ENCODE assay signal across 8 cellular contexts in the genomic region with DNA sequence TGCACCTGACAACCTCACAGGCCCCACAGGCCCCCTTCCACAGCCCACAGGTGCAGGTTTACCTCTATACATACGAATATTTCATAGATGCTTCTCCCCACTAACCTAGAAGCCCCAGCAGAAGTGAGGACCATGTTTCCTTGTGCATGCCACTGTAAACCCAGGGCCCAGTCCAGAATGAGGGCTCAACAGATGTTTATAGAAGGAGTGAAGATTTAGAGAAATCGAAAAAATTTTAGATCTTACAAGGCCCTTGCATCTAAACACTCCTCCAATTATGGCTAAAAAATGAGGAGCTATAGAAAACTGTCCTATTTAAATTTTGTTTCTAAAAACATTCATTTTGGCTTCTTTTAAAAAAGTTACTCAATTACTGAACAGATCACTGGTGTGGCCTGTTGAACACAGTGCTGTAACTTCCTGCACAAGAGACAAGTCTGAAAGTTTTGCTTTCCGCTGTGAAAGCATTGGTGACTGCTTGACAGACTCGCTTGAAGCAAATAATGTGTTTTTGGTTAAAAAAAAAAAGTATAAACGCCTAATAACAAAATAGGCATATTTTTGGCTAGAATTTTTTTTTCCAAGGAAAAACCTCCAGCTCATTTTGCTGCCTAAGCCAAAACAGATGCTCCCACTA. TPM values are rescaled to one million over a fixed set of nuclear protein-coding genes. Genes with fewer than 3 reads are reported as not detected.
A peak's percentile ranks its signal among the peaks of the same experiment; 100 is the strongest.
DNase-seq lines count a peak whose midpoint lies in the region; ATAC-seq and TF ChIP-seq lines count a peak whose summit lies in the region.

No MANE protein-coding gene starts in this region.

- peaks cover 10% of the 10 kb centered on the region for H3K36me3 Mint-ChIP-seq in activated CD8-positive, alpha-beta T cell treated with anti-CD3 and anti-CD28 coated beads, Interleukin-2, amount 10 ng/mL, durations not matched to agents 7 days and 5 days (ENCODE audit: low read depth)

- H3K9me2 ChIP-seq in GM23248 (ENCODE audit: insufficient read depth) = no peaks in the 10 kb centered on the region

- 27 to 34% methylated on average over 5 of the region's 5 CpGs for WGBS in GM23248 (ENCODE audit: low coverage in 1 of 2, low lambda C conversion rate in 2 of 2, missing lambda C conversion rate in 2 of 2), 2 experiments
- WGBS in stomach, 5 donors = 30 to 43% (median 33%) methylated on average over 5 of the region's 5 CpGs

- H3F3A ChIP-seq in GM23248 (ENCODE audit: insufficient read depth) = no peaks in the 10 kb centered on the region

- peaks cover 44% of the 10 kb centered on the region for H3K4me1 Mint-ChIP-seq in activated CD8-positive, alpha-beta T cell treated with anti-CD3 and anti-CD28 coated beads, Interleukin-2, amount 10 ng/mL, durations not matched to agents 7 days and 5 days (ENCODE audit: low read depth)

- H4K20me1 ChIP-seq in BLaER1 treated with 17β-estradiol and CSF1 and Interleukin-3, amounts not matched to agents 10 nM and 100 nM = peaks cover 37 to 57% (median 45%) of the 10 kb centered on the region in 11 experiments; a peak in 21 of 22 replicates
- H4K20me1 ChIP-seq in GM23248 (ENCODE audit: insufficient read depth) = no peaks in the 10 kb centered on the region

- peak overlapping the region; percentile 94 for H3K27ac Mint-ChIP-seq in activated CD8-positive, alpha-beta T cell treated with anti-CD3 and anti-CD28 coated beads, Interleukin-2, amount 10 ng/mL, durations not matched to agents 7 days and 5 days

- CTCF ChIA-PET in activated CD8-positive, alpha-beta T cell treated with anti-CD3 and anti-CD28 coated beads, Interleukin-2, amount 10 ng/mL, durations not matched to agents 7 days and 5 days (lab: Charles Lee) = interaction anchor here (0.6 to 2.2 kb wide), 6 partner anchors 12 to 302 kb away, joined by 3 to 9 read pairs (median 4); a partner anchor contains a TSS

- H3K27me3 ChIP-seq in BLaER1 treated with 17β-estradiol and CSF1 and Interleukin-3, amounts not matched to agents 10 nM and 100 nM = no peaks in the 10 kb centered on the region
- H3K27me3 ChIP-seq in GM23248 (replicated peaks; ENCODE audit: insufficient read depth) = no peaks in the 10 kb centered on the region
- no peaks in the 10 kb centered on the region for H3K27me3 ChIP-seq in iPS-15b (ENCODE audit: control insufficient read depth, insufficient read depth, low read length)
- no peaks in the 10 kb centered on the region for H3K27me3 ChIP-seq in stomach

- H3K4me1 ChIP-seq in BLaER1 treated with 17β-estradiol and CSF1 and Interleukin-3, amounts not matched to agents 10 nM and 100 nM = peaks cover 29 to 56% (median 48%) of the 10 kb centered on the region in 10 experiments
- H3K4me1 ChIP-seq in GM23248 (ENCODE audit: insufficient read depth) (peaks cover 16% of the 10 kb centered on the region), iPS-15b (ENCODE audit: control insufficient read depth, insufficient read depth, low read length) (no peaks in the 10 kb centered on the region), stomach (peaks cover 14 to 61% (median 41%) of the 10 kb centered on the region in 4 donors)

- peaks cover 0 to 6% (median 0%) of the 10 kb centered on the region in 11 experiments; a peak in 3 of 22 replicates for H3K36me3 ChIP-seq in BLaER1 treated with 17β-estradiol and CSF1 and Interleukin-3, amounts not matched to agents 10 nM and 100 nM
- H3K36me3 ChIP-seq in GM23248 (ENCODE audit: low read depth) = no peaks in the 10 kb centered on the region
- H3K36me3 ChIP-seq in iPS-15b (ENCODE audit: control insufficient read depth, insufficient read depth, low read length) = no peaks in the 10 kb centered on the region
- H3K36me3 ChIP-seq in stomach = no peaks in the 10 kb centered on the region

- no peak for TF ChIP-seq CTCF in stomach (IDR thresholded peaks at IDR 0.05)

- peaks cover 56% of the 10 kb centered on the region for H3K79me2 ChIP-seq in GM23248 (ENCODE audit: insufficient read depth)

- peak overlapping the region; percentile 91 for H3K4me3 Mint-ChIP-seq in activated CD8-positive, alpha-beta T cell treated with anti-CD3 and anti-CD28 coated beads, Interleukin-2, amount 10 ng/mL, durations not matched to agents 7 days and 5 days

- TF ChIP-seq EP300 in stomach (IDR thresholded peaks at IDR 0.05) = no peak

- in situ Hi-C loops in GM23248 (cut with MboI) (no loop called here), G401 (cut with HindIII; ENCODE audit: low sequenced_read_pairs) (no loop called here)

- peak overlapping the region; percentile 80 to 98 (median 92) for H3K4me3 ChIP-seq in BLaER1 treated with 17β-estradiol and CSF1 and Interleukin-3, amounts not matched to agents 10 nM and 100 nM
- H3K4me3 ChIP-seq in GM23248 (peak overlapping the region; percentile 98), iPS-15b (ENCODE audit: low read depth, low read length) (peak overlapping the region; percentile 62), stomach (peak overlapping the region; percentile 95 to 97 (median 96))

- no peaks in the 10 kb centered on the region for H3K27me3 Mint-ChIP-seq in activated CD8-positive, alpha-beta T cell treated with anti-CD3 and anti-CD28 coated beads, Interleukin-2, amount 10 ng/mL, durations not matched to agents 7 days and 5 days (ENCODE audit: low read depth)

- H3K4me2 ChIP-seq in BLaER1 treated with 17β-estradiol and CSF1 and Interleukin-3, amounts not matched to agents 10 nM and 100 nM = peak overlapping the region; percentile 78 to 95 (median 87)
- H3K4me2 ChIP-seq in GM23248 (ENCODE audit: unreplicated experiment) = peak overlapping the region; percentile 84

- no peaks in the 10 kb centered on the region for H3K9me3 ChIP-seq in BLaER1 treated with 17β-estradiol and CSF1 and Interleukin-3, amounts not matched to agents 10 nM and 100 nM (replicated peaks in 1 of 11)
- H3K9me3 ChIP-seq in GM23248 (ENCODE audit: low read depth) (no peaks in the 10 kb centered on the region), iPS-15b (ENCODE audit: control insufficient read depth, insufficient read depth, low read length) (no peaks in the 10 kb centered on the region), stomach (no peaks in the 10 kb centered on the region)

- no peak for ATAC-seq in activated CD8-positive, alpha-beta T cell treated with anti-CD3 and anti-CD28 coated beads, Interleukin-2, amount 10 ng/mL, durations not matched to agents 7 days and 5 days
- no peak for ATAC-seq in GM19395 (IDR thresholded peaks at IDR 0.05; ENCODE audit: unreplicated experiment)

- peak overlapping the region; percentile 69 for H2AFZ ChIP-seq in GM23248

- DNase-seq in GM23248 = peak; percentile 64
- DNase-seq in activated CD8-positive, alpha-beta T cell treated with anti-CD3 and anti-CD28 coated beads, Interleukin-2, amount 10 ng/mL, durations not matched to agents 7 days and 5 days = peak; percentile 50
- no peak for DNase-seq in stomach
- DNase-seq in NCI-H1694 (lab: John Stamatoyannopoulos, UW) = no peak
- no peak for DNase-seq in G401 (ENCODE audit: low spot score)

- H3K27ac ChIP-seq in BLaER1 treated with 17β-estradiol and CSF1 and Interleukin-3, amounts not matched to agents 10 nM and 100 nM = peak overlapping the region; percentile 77 to 90 (median 84)
- H3K27ac ChIP-seq in GM23248 = peak overlapping the region; percentile 16
- H3K27ac ChIP-seq in stomach = peak overlapping the region in 4 of 5 donors; percentile 89 to 98 (median 93)

- POLR2A ChIA-PET in activated CD8-positive, alpha-beta T cell treated with anti-CD3 and anti-CD28 coated beads, Interleukin-2, amount 10 ng/mL, durations not matched to agents 7 days and 5 days (lab: Charles Lee) = interaction anchor here (0.8 to 3.2 kb wide), 5 partner anchors 20 to 303 kb away, joined by 3 to 22 read pairs (median 3); a partner anchor contains a TSS

- no peak for TF ChIP-seq POLR2A in stomach (IDR thresholded peaks at IDR 0.05)

- H3K9ac ChIP-seq in BLaER1 treated with 17β-estradiol and CSF1 and Interleukin-3, amounts not matched to agents 10 nM and 100 nM = peak overlapping the region; percentile 85 to 96 (median 90)
- H3K9ac ChIP-seq in GM23248 (peak overlapping the region; percentile 76), iPS-15b (ENCODE audit: low read depth, low read length) (no peak overlapping the region)

- H3K9me3 Mint-ChIP-seq in activated CD8-positive, alpha-beta T cell treated with anti-CD3 and anti-CD28 coated beads, Interleukin-2, amount 10 ng/mL, durations not matched to agents 7 days and 5 days (ENCODE audit: insufficient read depth) = no peaks in the 10 kb centered on the region

- intact Hi-C loops in stomach (cut with DNase I; ENCODE audit: low total_unique reads) = no loop called here

RNA-seq across cellular contexts. Expression of a gene that starts 1.2 kb away (rescaled TPM):
- total RNA-seq in GM23248 (2014; rRNA removed; shearing (Covaris generic)) = 19.0 and 25.2 TPM in 2 replicates
- polyA plus RNA-seq in GM23248 (2016; fragmentation: Nextera tagmentation; extraction: Ambion mirVana) (7.4 and 7.6 TPM in 2 replicates), stomach (1 to 10 TPM; 2.7 to 7.1 (median 3.2) TPM)
- 10 to 100 TPM; 32.4 to 39.9 TPM for total RNA-seq in activated CD8-positive, alpha-beta T cell treated with anti-CD3 and anti-CD28 coated beads, Interleukin-2, amount 10 ng/mL, durations not matched to agents 7 days and 5 days
- 10 to 100 TPM in 4 of 5 donors, 1 to 10 TPM in 1; 3.5 to 24.2 (median 19.7) TPM for total RNA-seq in stomach
- total RNA-seq in G401 (2014; rRNA removed; shearing (Covaris generic)) = 16.8 and 19.8 TPM in 2 replicates

RNA-seq across cellular contexts. Expression of a gene that starts 49.2 kb away (rescaled TPM):
- 26.6 and 29.1 TPM in 2 replicates for total RNA-seq in GM23248 (2014; rRNA removed; shearing (Covaris generic))
- 16.6 and 16.7 TPM in 2 replicates for polyA plus RNA-seq in GM23248 (2016; fragmentation: Nextera tagmentation; extraction: Ambion mirVana)
- 10 to 100 TPM; 46.8 to 49.7 TPM for total RNA-seq in activated CD8-positive, alpha-beta T cell treated with anti-CD3 and anti-CD28 coated beads, Interleukin-2, amount 10 ng/mL, durations not matched to agents 7 days and 5 days
- 10 to 100 TPM; 13.2 to 74.7 (median 27.2) TPM for total RNA-seq in stomach
- polyA plus RNA-seq in stomach = 10 to 100 TPM in 1 of 3 donors, 1 to 10 TPM in 2; 5.5 to 11.0 (median 7.8) TPM
- 40.2 and 51.4 TPM in 2 replicates for total RNA-seq in G401 (2014; rRNA removed; shearing (Covaris generic))

Comparison
In these comparisons a context has a peak if more than half of its experiments do, and no peak if none do; other contexts are left out.
1. H3K27ac ChIP-seq: peak in every context shown above with its lines; median percentile 93 in stomach; 84 in BLaER1 treated with 17β-estradiol and CSF1 and Interleukin-3, amounts not matched to agents 10 nM and 100 nM; 16 in GM23248.
2. DNase-seq: peak in GM23248 (single experiment) and activated CD8-positive, alpha-beta T cell treated with anti-CD3 and anti-CD28 coated beads, Interleukin-2, amount 10 ng/mL, durations not matched to agents 7 days and 5 days (single experiment); none in stomach (single experiment), NCI-H1694 (single experiment) and G401 (single experiment).
3. Peak in every context shown above with its lines, with median percentiles within 50 percentile points of each other: H3K4me3 ChIP-seq.